Comparison of ENCODE assay signal across 1 cellular context in the genomic region with DNA sequence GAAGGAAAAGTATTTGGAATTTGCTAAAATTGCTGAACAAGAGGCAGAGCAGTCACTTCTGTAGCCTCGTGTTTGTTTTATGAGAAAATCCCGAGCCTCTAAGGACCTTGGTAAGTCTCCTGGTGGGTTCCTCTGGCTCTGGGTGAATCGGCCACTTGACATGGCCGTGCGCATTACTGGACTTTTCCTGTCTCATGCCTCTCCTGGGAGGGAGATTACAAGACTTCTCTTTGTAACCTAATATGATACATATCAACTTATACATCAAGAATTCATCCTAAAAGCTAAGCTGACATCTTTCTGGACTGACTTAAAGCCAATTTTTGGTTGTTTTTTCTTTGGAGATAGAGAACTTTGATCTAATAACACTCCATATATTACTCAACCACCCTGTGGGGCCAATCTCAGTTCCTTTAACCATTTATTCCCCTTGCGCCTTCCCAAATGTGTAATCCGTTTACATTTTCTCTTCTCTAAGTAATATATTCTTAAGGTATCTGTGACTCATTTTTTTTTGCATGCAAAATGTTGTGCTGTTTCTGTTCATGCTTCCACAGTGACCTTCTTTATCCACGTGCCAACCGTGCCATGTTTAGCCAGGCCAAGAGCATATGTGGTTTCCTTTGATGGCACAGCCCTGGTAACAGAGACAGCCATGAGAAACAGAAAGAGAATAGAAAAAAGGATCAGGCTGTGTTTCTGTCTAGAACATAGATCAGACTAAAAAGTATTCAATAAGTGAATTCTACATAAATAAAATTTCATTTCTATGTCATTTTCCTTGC.
TF ChIP-seq lines count a peak whose summit lies in the region.

No MANE protein-coding gene starts in this region.

TF ChIP-seq in IMR-90, 13 proteins besides CTCF, POLR2A, EP300 and RAD21 (continued from another document):
- TF ChIP-seq MAZ (IDR thresholded peaks at IDR 0.05; ENCODE audit: borderline replicate concordance, low read depth, low read length) (no peak), CEBPB (IDR thresholded peaks at IDR 0.05; ENCODE audit: low read depth, low read length) (peak; percentile 32; the same call in 1 of the 2 replicates), RFX5 (IDR thresholded peaks at IDR 0.05; ENCODE audit: low read depth, low read length) (no peak), BHLHE40 (IDR thresholded peaks at IDR 0.05; ENCODE audit: low read depth, low read length) (peak; percentile 78)
